20 cellular contexts compared by ENCODE assay signal in the genomic region with DNA sequence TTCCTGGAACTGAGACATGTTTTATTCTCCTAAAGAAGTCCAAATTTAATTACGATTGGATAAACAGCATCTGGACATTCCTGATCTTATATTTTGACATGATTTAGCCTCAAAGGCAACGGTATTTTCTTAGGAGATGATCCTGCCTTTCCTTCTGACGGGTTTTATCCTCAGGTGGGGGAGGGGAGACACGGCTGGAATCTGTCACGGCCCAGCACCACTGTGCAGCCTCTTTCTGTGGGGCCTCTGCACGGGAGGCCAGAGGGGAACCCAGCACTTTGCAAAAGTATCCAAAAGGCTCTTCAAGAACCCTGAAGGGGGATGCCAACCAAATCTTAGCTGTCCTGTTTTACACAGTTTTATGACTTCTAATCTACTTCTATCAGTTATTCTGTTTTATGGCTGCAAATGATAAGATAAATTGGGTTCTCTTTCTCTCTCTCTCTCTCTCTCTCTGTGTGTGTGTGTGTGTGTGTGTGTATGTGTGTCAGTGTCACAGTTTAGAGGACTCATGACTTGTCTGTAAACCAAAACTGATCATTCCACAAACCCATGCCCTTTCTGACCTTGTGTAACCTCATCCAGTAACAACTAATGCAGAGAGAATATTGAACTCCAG.
DNase-seq lines count a peak whose midpoint lies in the region; ATAC-seq and TF ChIP-seq lines count a peak whose summit lies in the region.
"Had no signal": no experiment of that assay in that cellular context is flagged by ENCODE, and none has a peak within 500 bp of the region (broad histone marks: within the 10 kb centered on the region; RNA-seq: fewer than 3 reads in every experiment).

No MANE protein-coding gene starts in this region.

- H3K27me3 ChIP-seq in GM23338 (ENCODE audit: insufficient read depth) (no peaks in the 10 kb centered on the region), neuronal stem cell (ENCODE audit: control insufficient read depth in 3 of 3, insufficient read depth in 3 of 3, low read depth in 1 of 3, low read length in 3 of 3) (peaks cover 0 to 13% (median 0%) of the 10 kb centered on the region in 3 experiments), endodermal cell (ENCODE audit: control insufficient read depth, insufficient read depth, low read length, poor library complexity, severe bottlenecking) (no peaks in the 10 kb centered on the region)
- H3K27me3 ChIP-seq: BLaER1 treated with 17β-estradiol and CSF1 and Interleukin-3, amounts not matched to agents 10 nM and 100 nM; Peyer's patch had no signal

- H3K27ac Mint-ChIP-seq in GM23338 (no peak overlapping the region), endodermal cell (no peak overlapping the region)
- no peak overlapping the region for H3K27ac Mint-ChIP-seq in activated CD4-positive, alpha-beta T cell treated with anti-CD3 and anti-CD28 coated beads, Interleukin-2, amount 10 ng/mL, durations not matched to agents 7 days and 5 days
- H3K27ac Mint-ChIP-seq: CD8-positive, alpha-beta T cell had no signal

- H3K36me3 ChIP-seq in GM23338 (ENCODE audit: insufficient read depth) (no peaks in the 10 kb centered on the region), neuronal stem cell (replicated peaks in 1 of 2; ENCODE audit: control insufficient read depth in 2 of 2, insufficient read depth in 2 of 2, low read length in 2 of 2) (no peaks in the 10 kb centered on the region), endodermal cell (ENCODE audit: control insufficient read depth, insufficient read depth, low read length) (no peaks in the 10 kb centered on the region)
- H3K36me3 ChIP-seq: BLaER1 treated with 17β-estradiol and CSF1 and Interleukin-3, amounts not matched to agents 10 nM and 100 nM; Peyer's patch had no signal

- H2BK12ac ChIP-seq in neuronal stem cell (ENCODE audit: low read length), result no peak overlapping the region

- no peak overlapping the region for H3K18ac ChIP-seq in neuronal stem cell (ENCODE audit: low read length)

- H3K36me3 Mint-ChIP-seq in GM23338 (ENCODE audit: low read depth) (no peaks in the 10 kb centered on the region), endodermal cell (ENCODE audit: low read depth) (no peaks in the 10 kb centered on the region)
- no peaks in the 10 kb centered on the region for H3K36me3 Mint-ChIP-seq in activated CD4-positive, alpha-beta T cell treated with anti-CD3 and anti-CD28 coated beads, Interleukin-2, amount 10 ng/mL, durations not matched to agents 7 days and 5 days (ENCODE audit: low read depth)
- H3K36me3 Mint-ChIP-seq: CD8-positive, alpha-beta T cell had no signal

- H3K9me3 Mint-ChIP-seq in GM23338, result no peaks in the 10 kb centered on the region
- H3K9me3 Mint-ChIP-seq in endodermal cell, result no peaks in the 10 kb centered on the region
- no peaks in the 10 kb centered on the region for H3K9me3 Mint-ChIP-seq in activated CD4-positive, alpha-beta T cell treated with anti-CD3 and anti-CD28 coated beads, Interleukin-2, amount 10 ng/mL, durations not matched to agents 7 days and 5 days
- H3K9me3 Mint-ChIP-seq: CD8-positive, alpha-beta T cell had no signal

- no peak overlapping the region for H2BK120ac ChIP-seq in neuronal stem cell (ENCODE audit: low read depth, low read length)

- DNase-seq in GM23338 (ENCODE audit: low spot score) (peak; percentile 7), left kidney (ENCODE audit: low read depth, low spot score) (peak; percentile 84), neuronal stem cell (ENCODE audit: low spot score) (no peak), endodermal cell (no peak), kidney tubule cell (ENCODE audit: low spot score) (no peak)
- DNase-seq in activated CD4-positive, alpha-beta T cell treated with anti-CD3 and anti-CD28 coated beads, Interleukin-2, amount 10 ng/mL, durations not matched to agents 7 days and 5 days, result no peak
- DNase-seq: 8988T; CD8-positive, alpha-beta T cell; H7; KG1; NCI-H1092 treated with DMSO at 0.1 percent for 48 hours; NCI-H1436 treated with DMSO at 0.1 percent for 48 hours; NCI-H2029; NCI-H2227 treated with DMSO at 0.1 percent for 48 hours; NCI-H510A; NK-92 treated with Interleukin-12 subunit alpha and Interleukin-12 subunit beta, amount 100 ng/mL, for 24 hours; Peyer's patch had no signal

- H3K4me3 ChIP-seq in GM23338 (no peak overlapping the region), neuronal stem cell (ENCODE audit: low read length in 2 of 2) (no peak overlapping the region), endodermal cell (ENCODE audit: low read length) (no peak overlapping the region)
- H3K4me3 ChIP-seq: BLaER1 treated with 17β-estradiol and CSF1 and Interleukin-3, amounts not matched to agents 10 nM and 100 nM; Peyer's patch had no signal

- H3K27ac ChIP-seq in GM23338 (ENCODE audit: low read depth) (no peak overlapping the region), VCaP (peak overlapping the region; percentile 59; the same call in 1 of the 2 replicates), neuronal stem cell (replicated peaks; ENCODE audit: low read length) (no peak overlapping the region), endodermal cell (ENCODE audit: low read depth, low read length) (no peak overlapping the region)
- H3K27ac ChIP-seq: BLaER1 treated with 17β-estradiol and CSF1 and Interleukin-3, amounts not matched to agents 10 nM and 100 nM; Peyer's patch had no signal

- H3K27me3 Mint-ChIP-seq in GM23338 (ENCODE audit: insufficient read depth, low read depth, poor library complexity), result peaks cover 1% of the 10 kb centered on the region
- H3K27me3 Mint-ChIP-seq in endodermal cell (ENCODE audit: insufficient read depth), result peaks cover 9% of the 10 kb centered on the region
- no peaks in the 10 kb centered on the region for H3K27me3 Mint-ChIP-seq in activated CD4-positive, alpha-beta T cell treated with anti-CD3 and anti-CD28 coated beads, Interleukin-2, amount 10 ng/mL, durations not matched to agents 7 days and 5 days

- no peak overlapping the region for H3K9ac ChIP-seq in neuronal stem cell (ENCODE audit: low read depth, low read length, poor library complexity)
- H3K9ac ChIP-seq in endodermal cell (ENCODE audit: extremely low read depth, low read length, poor library complexity, severe bottlenecking), result no peak overlapping the region
- H3K9ac ChIP-seq: BLaER1 treated with 17β-estradiol and CSF1 and Interleukin-3, amounts not matched to agents 10 nM and 100 nM had no signal

- H2AK5ac ChIP-seq in neuronal stem cell (ENCODE audit: low read depth, low read length), result no peak overlapping the region

- no peak overlapping the region for H4K91ac ChIP-seq in neuronal stem cell (ENCODE audit: low read depth, low read length, poor library complexity)

- no peak overlapping the region for H3K4me3 Mint-ChIP-seq in GM23338
- no peak overlapping the region for H3K4me3 Mint-ChIP-seq in endodermal cell
- H3K4me3 Mint-ChIP-seq in activated CD4-positive, alpha-beta T cell treated with anti-CD3 and anti-CD28 coated beads, Interleukin-2, amount 10 ng/mL, durations not matched to agents 7 days and 5 days, result no peak overlapping the region
- H3K4me3 Mint-ChIP-seq: CD8-positive, alpha-beta T cell had no signal

- H3K9me3 ChIP-seq in neuronal stem cell (replicated peaks in 1 of 2; ENCODE audit: control insufficient read depth in 2 of 2, insufficient read depth in 1 of 2, low read depth in 1 of 2, low read length in 2 of 2), result no peaks in the 10 kb centered on the region
- no peaks in the 10 kb centered on the region for H3K9me3 ChIP-seq in endodermal cell (ENCODE audit: control insufficient read depth, low read length)
- H3K9me3 ChIP-seq: BLaER1 treated with 17β-estradiol and CSF1 and Interleukin-3, amounts not matched to agents 10 nM and 100 nM; Peyer's patch had no signal

- ATAC-seq in GM23338 (no peak), GM18498 (IDR thresholded peaks at IDR 0.05; ENCODE audit: unreplicated experiment) (no peak)
- ATAC-seq: CD8-positive, alpha-beta T cell had no signal

- 0 out of 2 replicates have a peak overlapping the region, but pooled peaks have one; percentile 3 for H2AFZ ChIP-seq in GM23338
- peak overlapping the region; percentile 49 for H2AFZ ChIP-seq in neuronal stem cell (ENCODE audit: low read length)

- H3K9me2 ChIP-seq in GM23338 (ENCODE audit: insufficient read depth), result no peaks in the 10 kb centered on the region

- H2BK15ac ChIP-seq in neuronal stem cell (ENCODE audit: low read length), result no peak overlapping the region

- no peaks in the 10 kb centered on the region for H3F3A ChIP-seq in GM23338 (replicated peaks; ENCODE audit: low read depth)

- no peaks in the 10 kb centered on the region for H3K79me1 ChIP-seq in neuronal stem cell (ENCODE audit: low read depth, low read length)

- H3K4me1 ChIP-seq in GM23338 (ENCODE audit: insufficient read depth) (peaks cover 8% of the 10 kb centered on the region), neuronal stem cell (ENCODE audit: control insufficient read depth in 2 of 2, insufficient read depth in 1 of 2, low read depth in 1 of 2, low read length in 2 of 2) (peaks cover 9 to 12% of the 10 kb centered on the region in 2 donors), endodermal cell (ENCODE audit: control insufficient read depth, insufficient read depth, low read length) (no peaks in the 10 kb centered on the region)
- H3K4me1 ChIP-seq: Peyer's patch had no signal

- no peak overlapping the region for H3K4me2 ChIP-seq in GM23338
- no peak overlapping the region for H3K4me2 ChIP-seq in neuronal stem cell (ENCODE audit: insufficient read depth, low read length, poor library complexity, severe bottlenecking)
- H3K4me2 ChIP-seq: BLaER1 treated with 17β-estradiol and CSF1 and Interleukin-3, amounts not matched to agents 10 nM and 100 nM had no signal

- no peaks in the 10 kb centered on the region for H3K79me2 ChIP-seq in GM23338 (replicated peaks; ENCODE audit: insufficient read depth)

- peaks cover 16% of the 10 kb centered on the region for H3K4me1 Mint-ChIP-seq in GM23338
- H3K4me1 Mint-ChIP-seq in endodermal cell, result peaks cover 16% of the 10 kb centered on the region
- no peaks in the 10 kb centered on the region for H3K4me1 Mint-ChIP-seq in activated CD4-positive, alpha-beta T cell treated with anti-CD3 and anti-CD28 coated beads, Interleukin-2, amount 10 ng/mL, durations not matched to agents 7 days and 5 days

- POLR2A ChIA-PET in activated CD4-positive, alpha-beta T cell treated with anti-CD3 and anti-CD28 coated beads, Interleukin-2, amount 10 ng/mL, durations not matched to agents 7 days and 5 days (lab: Charles Lee), result no interaction called here

- no peak overlapping the region for H3K23ac ChIP-seq in neuronal stem cell (ENCODE audit: low read depth, low read length, poor library complexity)

- H2BK5ac ChIP-seq in neuronal stem cell (ENCODE audit: low read length), result no peak overlapping the region

- no peak overlapping the region for H4K8ac ChIP-seq in neuronal stem cell (ENCODE audit: low read depth, low read length)

- no CpG with 5 or more reads among the region's 6 CpGs for WGBS in neuronal stem cell (ENCODE audit: extremely low coverage in 2 of 2, insufficient read length in 2 of 2, insufficient replicate concordance in 1 of 2), 2 donors
- 69 to 84% methylated on average over 3 to 6 of the region's 6 CpGs for WGBS in endodermal cell (ENCODE audit: insufficient coverage in 1 of 2, insufficient read length in 1 of 2), 2 experiments

- CTCF ChIA-PET in activated CD4-positive, alpha-beta T cell treated with anti-CD3 and anti-CD28 coated beads, Interleukin-2, amount 10 ng/mL, durations not matched to agents 7 days and 5 days (lab: Charles Lee), result no interaction called here

- TF ChIP-seq CTCF in GM23338 (conservative IDR thresholded peaks at IDR 0.05; ENCODE audit: low read depth in 2 of 2) (no peak), VCaP (conservative IDR thresholded peaks at IDR 0.05) (no peak), endodermal cell (conservative IDR thresholded peaks at IDR 0.05) (no peak)

- no peaks in the 10 kb centered on the region for H4K20me1 ChIP-seq in GM23338 (replicated peaks; ENCODE audit: insufficient read depth)
- H4K20me1 ChIP-seq: BLaER1 treated with 17β-estradiol and CSF1 and Interleukin-3, amounts not matched to agents 10 nM and 100 nM had no signal

- H3K14ac ChIP-seq in neuronal stem cell (ENCODE audit: low read length), result no peak overlapping the region

- H3K4ac ChIP-seq in neuronal stem cell (ENCODE audit: low read length), result no peak overlapping the region

Comparison
In these comparisons a context has a peak if more than half of its experiments do, and no peak if none do; other contexts are left out.
1. DNase-seq: peak in GM23338 (single experiment) and left kidney (single experiment); none in neuronal stem cell (single experiment), endodermal cell (single experiment), activated CD4-positive, alpha-beta T cell treated with anti-CD3 and anti-CD28 coated beads, Interleukin-2, amount 10 ng/mL, durations not matched to agents 7 days and 5 days (single experiment) and kidney tubule cell (single experiment).